In genomic region chr4:108890491-108890890, GRCh38 we compare ENCODE assay signal across 1 cellular context.
TF ChIP-seq lines count a peak whose summit lies in the region.

No MANE protein-coding gene starts in this region.

TF ChIP-seq in GM23338, 12 proteins besides CTCF, POLR2A, EP300 and RAD21:
- no peak for TF ChIP-seq EZH2 (IDR thresholded peaks at IDR 0.05; ENCODE audit: low read depth, unreplicated experiment)
- TF ChIP-seq ZNF331 (CRISPR knock-in tag; IDR thresholded peaks at IDR 0.05; ENCODE audit: low read depth), result no peak
- TF ChIP-seq, protein P1, sequence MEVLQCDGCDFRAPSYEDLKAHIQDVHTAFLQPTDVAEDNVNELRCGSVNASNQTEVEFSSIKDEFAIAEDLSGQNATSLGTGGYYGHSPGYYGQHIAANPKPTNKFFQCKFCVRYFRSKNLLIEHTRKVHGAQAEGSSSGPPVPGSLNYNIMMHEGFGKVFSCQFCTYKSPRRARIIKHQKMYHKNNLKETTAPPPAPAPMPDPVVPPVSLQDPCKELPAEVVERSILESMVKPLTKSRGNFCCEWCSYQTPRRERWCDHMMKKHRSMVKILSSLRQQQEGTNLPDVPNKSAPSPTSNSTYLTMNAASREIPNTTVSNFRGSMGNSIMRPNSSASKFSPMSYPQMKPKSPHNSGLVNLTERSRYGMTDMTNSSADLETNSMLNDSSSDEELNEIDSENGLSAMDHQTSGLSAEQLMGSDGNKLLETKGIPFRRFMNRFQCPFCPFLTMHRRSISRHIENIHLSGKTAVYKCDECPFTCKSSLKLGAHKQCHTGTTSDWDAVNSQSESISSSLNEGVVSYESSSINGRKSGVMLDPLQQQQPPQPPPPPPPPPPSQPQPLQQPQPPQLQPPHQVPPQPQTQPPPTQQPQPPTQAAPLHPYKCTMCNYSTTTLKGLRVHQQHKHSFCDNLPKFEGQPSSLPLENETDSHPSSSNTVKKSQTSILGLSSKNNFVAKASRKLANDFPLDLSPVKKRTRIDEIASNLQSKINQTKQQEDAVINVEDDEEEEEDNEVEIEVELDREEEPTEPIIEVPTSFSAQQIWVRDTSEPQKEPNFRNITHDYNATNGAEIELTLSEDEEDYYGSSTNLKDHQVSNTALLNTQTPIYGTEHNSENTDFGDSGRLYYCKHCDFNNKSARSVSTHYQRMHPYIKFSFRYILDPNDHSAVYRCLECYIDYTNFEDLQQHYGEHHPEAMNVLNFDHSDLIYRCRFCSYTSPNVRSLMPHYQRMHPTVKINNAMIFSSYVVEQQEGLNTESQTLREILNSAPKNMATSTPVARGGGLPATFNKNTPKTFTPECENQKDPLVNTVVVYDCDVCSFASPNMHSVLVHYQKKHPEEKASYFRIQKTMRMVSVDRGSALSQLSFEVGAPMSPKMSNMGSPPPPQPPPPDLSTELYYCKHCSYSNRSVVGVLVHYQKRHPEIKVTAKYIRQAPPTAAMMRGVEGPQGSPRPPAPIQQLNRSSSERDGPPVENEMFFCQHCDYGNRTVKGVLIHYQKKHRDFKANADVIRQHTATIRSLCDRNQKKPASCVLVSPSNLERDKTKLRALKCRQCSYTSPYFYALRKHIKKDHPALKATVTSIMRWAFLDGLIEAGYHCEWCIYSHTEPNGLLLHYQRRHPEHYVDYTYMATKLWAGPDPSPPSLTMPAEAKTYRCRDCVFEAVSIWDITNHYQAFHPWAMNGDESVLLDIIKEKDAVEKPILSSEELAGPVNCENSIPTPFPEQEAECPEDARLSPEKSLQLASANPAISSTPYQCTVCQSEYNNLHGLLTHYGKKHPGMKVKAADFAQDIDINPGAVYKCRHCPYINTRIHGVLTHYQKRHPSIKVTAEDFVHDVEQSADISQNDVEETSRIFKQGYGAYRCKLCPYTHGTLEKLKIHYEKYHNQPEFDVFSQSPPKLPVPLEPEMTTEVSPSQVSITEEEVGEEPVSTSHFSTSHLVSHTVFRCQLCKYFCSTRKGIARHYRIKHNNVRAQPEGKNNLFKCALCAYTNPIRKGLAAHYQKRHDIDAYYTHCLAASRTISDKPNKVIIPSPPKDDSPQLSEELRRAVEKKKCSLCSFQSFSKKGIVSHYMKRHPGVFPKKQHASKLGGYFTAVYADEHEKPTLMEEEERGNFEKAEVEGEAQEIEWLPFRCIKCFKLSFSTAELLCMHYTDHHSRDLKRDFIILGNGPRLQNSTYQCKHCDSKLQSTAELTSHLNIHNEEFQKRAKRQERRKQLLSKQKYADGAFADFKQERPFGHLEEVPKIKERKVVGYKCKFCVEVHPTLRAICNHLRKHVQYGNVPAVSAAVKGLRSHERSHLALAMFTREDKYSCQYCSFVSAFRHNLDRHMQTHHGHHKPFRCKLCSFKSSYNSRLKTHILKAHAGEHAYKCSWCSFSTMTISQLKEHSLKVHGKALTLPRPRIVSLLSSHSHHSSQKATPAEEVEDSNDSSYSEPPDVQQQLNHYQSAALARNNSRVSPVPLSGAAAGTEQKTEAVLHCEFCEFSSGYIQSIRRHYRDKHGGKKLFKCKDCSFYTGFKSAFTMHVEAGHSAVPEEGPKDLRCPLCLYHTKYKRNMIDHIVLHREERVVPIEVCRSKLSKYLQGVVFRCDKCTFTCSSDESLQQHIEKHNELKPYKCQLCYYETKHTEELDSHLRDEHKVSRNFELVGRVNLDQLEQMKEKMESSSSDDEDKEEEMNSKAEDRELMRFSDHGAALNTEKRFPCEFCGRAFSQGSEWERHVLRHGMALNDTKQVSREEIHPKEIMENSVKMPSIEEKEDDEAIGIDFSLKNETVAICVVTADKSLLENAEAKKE (CRISPR knock-in tag; IDR thresholded peaks at IDR 0.05), result no peak
- no peak for TF ChIP-seq JUNB (IDR thresholded peaks at IDR 0.05; ENCODE audit: unreplicated experiment)
- TF ChIP-seq STAT1 (IDR thresholded peaks at IDR 0.05; ENCODE audit: unreplicated experiment), result no peak
- TF ChIP-seq ZNF114 (CRISPR knock-in tag; IDR thresholded peaks at IDR 0.05), result no peak
